ENCODE assay signal across 2 cellular contexts in the genomic region with DNA sequence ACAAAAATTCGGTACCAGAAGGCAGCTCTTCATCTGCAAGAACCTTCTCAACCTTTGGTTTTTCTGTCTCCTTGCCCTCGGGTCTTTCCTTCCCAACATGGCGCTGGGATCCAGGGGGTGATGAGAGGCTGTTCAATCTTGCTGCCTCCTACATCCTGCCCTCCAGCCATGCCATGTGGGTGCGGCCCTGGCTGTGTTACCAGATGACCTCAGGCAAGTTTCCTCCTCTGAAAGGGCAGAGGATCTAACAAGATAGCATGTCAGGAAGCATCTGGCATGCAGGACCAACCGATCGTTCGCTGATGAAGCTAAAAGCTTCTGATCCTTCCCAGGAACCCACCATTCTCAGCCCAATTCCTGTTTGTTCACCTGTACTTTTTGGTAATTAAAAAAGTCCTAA.
TF ChIP-seq lines count a peak whose summit lies in the region.

No MANE protein-coding gene starts in this region.

TF ChIP-seq in SK-N-SH, 30 proteins besides CTCF, POLR2A, EP300 and RAD21 (continued from another document):
- TF ChIP-seq, protein P1, sequence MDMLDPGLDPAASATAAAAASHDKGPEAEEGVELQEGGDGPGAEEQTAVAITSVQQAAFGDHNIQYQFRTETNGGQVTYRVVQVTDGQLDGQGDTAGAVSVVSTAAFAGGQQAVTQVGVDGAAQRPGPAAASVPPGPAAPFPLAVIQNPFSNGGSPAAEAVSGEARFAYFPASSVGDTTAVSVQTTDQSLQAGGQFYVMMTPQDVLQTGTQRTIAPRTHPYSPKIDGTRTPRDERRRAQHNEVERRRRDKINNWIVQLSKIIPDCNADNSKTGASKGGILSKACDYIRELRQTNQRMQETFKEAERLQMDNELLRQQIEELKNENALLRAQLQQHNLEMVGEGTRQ (IDR thresholded peaks at IDR 0.05; ENCODE audit: borderline replicate concordance, low read depth, low read length), result no peak
- TF ChIP-seq, protein P2, sequence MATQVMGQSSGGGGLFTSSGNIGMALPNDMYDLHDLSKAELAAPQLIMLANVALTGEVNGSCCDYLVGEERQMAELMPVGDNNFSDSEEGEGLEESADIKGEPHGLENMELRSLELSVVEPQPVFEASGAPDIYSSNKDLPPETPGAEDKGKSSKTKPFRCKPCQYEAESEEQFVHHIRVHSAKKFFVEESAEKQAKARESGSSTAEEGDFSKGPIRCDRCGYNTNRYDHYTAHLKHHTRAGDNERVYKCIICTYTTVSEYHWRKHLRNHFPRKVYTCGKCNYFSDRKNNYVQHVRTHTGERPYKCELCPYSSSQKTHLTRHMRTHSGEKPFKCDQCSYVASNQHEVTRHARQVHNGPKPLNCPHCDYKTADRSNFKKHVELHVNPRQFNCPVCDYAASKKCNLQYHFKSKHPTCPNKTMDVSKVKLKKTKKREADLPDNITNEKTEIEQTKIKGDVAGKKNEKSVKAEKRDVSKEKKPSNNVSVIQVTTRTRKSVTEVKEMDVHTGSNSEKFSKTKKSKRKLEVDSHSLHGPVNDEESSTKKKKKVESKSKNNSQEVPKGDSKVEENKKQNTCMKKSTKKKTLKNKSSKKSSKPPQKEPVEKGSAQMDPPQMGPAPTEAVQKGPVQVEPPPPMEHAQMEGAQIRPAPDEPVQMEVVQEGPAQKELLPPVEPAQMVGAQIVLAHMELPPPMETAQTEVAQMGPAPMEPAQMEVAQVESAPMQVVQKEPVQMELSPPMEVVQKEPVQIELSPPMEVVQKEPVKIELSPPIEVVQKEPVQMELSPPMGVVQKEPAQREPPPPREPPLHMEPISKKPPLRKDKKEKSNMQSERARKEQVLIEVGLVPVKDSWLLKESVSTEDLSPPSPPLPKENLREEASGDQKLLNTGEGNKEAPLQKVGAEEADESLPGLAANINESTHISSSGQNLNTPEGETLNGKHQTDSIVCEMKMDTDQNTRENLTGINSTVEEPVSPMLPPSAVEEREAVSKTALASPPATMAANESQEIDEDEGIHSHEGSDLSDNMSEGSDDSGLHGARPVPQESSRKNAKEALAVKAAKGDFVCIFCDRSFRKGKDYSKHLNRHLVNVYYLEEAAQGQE (IDR thresholded peaks at IDR 0.05; ENCODE audit: low read depth, low read length), result no peak
- TF ChIP-seq CHD2 (IDR thresholded peaks at IDR 0.05; ENCODE audit: low read length, partially characterized antibody) (no peak), RFX5 (IDR thresholded peaks at IDR 0.05; ENCODE audit: low read length) (no peak)
- TF ChIP-seq, protein P3, sequence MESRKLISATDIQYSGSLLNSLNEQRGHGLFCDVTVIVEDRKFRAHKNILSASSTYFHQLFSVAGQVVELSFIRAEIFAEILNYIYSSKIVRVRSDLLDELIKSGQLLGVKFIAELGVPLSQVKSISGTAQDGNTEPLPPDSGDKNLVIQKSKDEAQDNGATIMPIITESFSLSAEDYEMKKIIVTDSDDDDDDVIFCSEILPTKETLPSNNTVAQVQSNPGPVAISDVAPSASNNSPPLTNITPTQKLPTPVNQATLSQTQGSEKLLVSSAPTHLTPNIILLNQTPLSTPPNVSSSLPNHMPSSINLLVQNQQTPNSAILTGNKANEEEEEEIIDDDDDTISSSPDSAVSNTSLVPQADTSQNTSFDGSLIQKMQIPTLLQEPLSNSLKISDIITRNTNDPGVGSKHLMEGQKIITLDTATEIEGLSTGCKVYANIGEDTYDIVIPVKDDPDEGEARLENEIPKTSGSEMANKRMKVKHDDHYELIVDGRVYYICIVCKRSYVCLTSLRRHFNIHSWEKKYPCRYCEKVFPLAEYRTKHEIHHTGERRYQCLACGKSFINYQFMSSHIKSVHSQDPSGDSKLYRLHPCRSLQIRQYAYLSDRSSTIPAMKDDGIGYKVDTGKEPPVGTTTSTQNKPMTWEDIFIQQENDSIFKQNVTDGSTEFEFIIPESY (IDR thresholded peaks at IDR 0.05; ENCODE audit: borderline replicate concordance, low read depth), result no peak

TF ChIP-seq in SK-N-SH treated with all-trans-retinoic acid at 6 μM for 48 hours, 23 proteins besides CTCF, POLR2A, EP300 and RAD21 (continued from another document):
- TF ChIP-seq, protein P4, sequence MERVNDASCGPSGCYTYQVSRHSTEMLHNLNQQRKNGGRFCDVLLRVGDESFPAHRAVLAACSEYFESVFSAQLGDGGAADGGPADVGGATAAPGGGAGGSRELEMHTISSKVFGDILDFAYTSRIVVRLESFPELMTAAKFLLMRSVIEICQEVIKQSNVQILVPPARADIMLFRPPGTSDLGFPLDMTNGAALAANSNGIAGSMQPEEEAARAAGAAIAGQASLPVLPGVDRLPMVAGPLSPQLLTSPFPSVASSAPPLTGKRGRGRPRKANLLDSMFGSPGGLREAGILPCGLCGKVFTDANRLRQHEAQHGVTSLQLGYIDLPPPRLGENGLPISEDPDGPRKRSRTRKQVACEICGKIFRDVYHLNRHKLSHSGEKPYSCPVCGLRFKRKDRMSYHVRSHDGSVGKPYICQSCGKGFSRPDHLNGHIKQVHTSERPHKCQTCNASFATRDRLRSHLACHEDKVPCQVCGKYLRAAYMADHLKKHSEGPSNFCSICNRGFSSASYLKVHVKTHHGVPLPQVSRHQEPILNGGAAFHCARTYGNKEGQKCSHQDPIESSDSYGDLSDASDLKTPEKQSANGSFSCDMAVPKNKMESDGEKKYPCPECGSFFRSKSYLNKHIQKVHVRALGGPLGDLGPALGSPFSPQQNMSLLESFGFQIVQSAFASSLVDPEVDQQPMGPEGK (CRISPR knock-in tag; IDR thresholded peaks at IDR 0.05; ENCODE audit: borderline replicate concordance), result no peak
- TF ChIP-seq ZNF8 (CRISPR knock-in tag; IDR thresholded peaks at IDR 0.05) (no peak), ISL1 (CRISPR knock-in tag; IDR thresholded peaks at IDR 0.05) (no peak), ZC3H10 (CRISPR knock-in tag; IDR thresholded peaks at IDR 0.05) (no peak), SNAI2 (CRISPR knock-in tag; IDR thresholded peaks at IDR 0.05) (no peak), ZNF565 (CRISPR knock-in tag; conservative IDR thresholded peaks at IDR 0.05; ENCODE audit: low read depth) (no peak)
